Comparison of ENCODE assay signal across 27 cellular contexts in genomic region chr3:62439176-62439813, GRCh38.
"Had no signal": no experiment of that assay in that cellular context is flagged by ENCODE, and none has a peak within 500 bp of the region (broad histone marks: within the 10 kb centered on the region; RNA-seq: fewer than 3 reads in every experiment).

No MANE protein-coding gene starts in this region.

- H3K4me3 ChIP-seq: left ventricle myocardium inferior, lung, neural progenitor cell, right atrium auricular region, right lobe of liver, smooth muscle cell, tibial nerve, uterus had no signal

- H3K27ac Mint-ChIP-seq: mesothelial cell of epicardium; naive B cell; natural killer cell; nephron progenitor cell; neural progenitor cell; stimulated activated memory B cell treated with anti-CD40 and anti-IgM and Interleukin-4, amounts not matched to agents 10 μg/mL and 1 μg/mL and 100 μg/mL, for 72 hours; type B pancreatic cell had no signal

- H3K36me3 ChIP-seq: left ventricle myocardium inferior, neural progenitor cell, neutrophil, right lobe of liver, tibial nerve, uterus had no signal

- H3K9ac ChIP-seq: neural progenitor cell, parathyroid adenoma had no signal

- H3K4me3 Mint-ChIP-seq: mesothelial cell of epicardium; naive B cell; natural killer cell; nephron progenitor cell; neural progenitor cell; stimulated activated memory B cell treated with anti-CD40 and anti-IgM and Interleukin-4, amounts not matched to agents 10 μg/mL and 1 μg/mL and 100 μg/mL, for 72 hours; stimulated activated naive CD8-positive, alpha-beta T cell treated with anti-CD3 and anti-CD28 coated beads, Interleukin-15, amount 100 ng/mL, for 72 hours; type B pancreatic cell had no signal

- H3K36me3 Mint-ChIP-seq: mesothelial cell of epicardium; naive B cell; natural killer cell; stimulated activated memory B cell treated with anti-CD40 and anti-IgM and Interleukin-4, amounts not matched to agents 10 μg/mL and 1 μg/mL and 100 μg/mL, for 72 hours; type B pancreatic cell had no signal

- H3K27ac ChIP-seq: left ventricle myocardium inferior, neural progenitor cell, neutrophil, parathyroid adenoma, right atrium auricular region, right lobe of liver, tibial nerve, uterus had no signal

- H3K4me1 Mint-ChIP-seq: mesothelial cell of epicardium; naive B cell; natural killer cell; nephron progenitor cell; stimulated activated memory B cell treated with anti-CD40 and anti-IgM and Interleukin-4, amounts not matched to agents 10 μg/mL and 1 μg/mL and 100 μg/mL, for 72 hours; stimulated activated naive CD8-positive, alpha-beta T cell treated with anti-CD3 and anti-CD28 coated beads, Interleukin-15, amount 100 ng/mL, for 72 hours had no signal

- H3K79me2 ChIP-seq: parathyroid adenoma had no signal

- DNase-seq: hippocampal formation; islet precursor cell; left ventricle myocardium inferior; mesendoderm; naive B cell; natural killer cell; nephron progenitor cell; occipital lobe; right lobe of liver; stimulated activated CD4-positive, alpha-beta T cell treated with anti-CD3 and anti-CD28 coated beads, Interleukin-1b, Interleukin-23, amount 100 ng/mL, for 48 hours; stimulated activated CD4-positive, alpha-beta T cell treated with anti-CD3 and anti-CD28 coated beads, Interleukin-2, amount 100 ng/mL, for 48 hours; stimulated activated CD4-positive, alpha-beta T cell treated with anti-CD3 and anti-CD28 coated beads, Interleukin-4, amount 100 ng/mL, for 4 hours; stimulated activated CD8-positive, alpha-beta memory T cell treated with anti-CD3 and anti-CD28 coated beads, Interleukin-4, amount 100 ng/mL, for 48 hours; stimulated activated naive CD4-positive, alpha-beta T cell treated with Interleukin-2 at 50 U/mL for 16 hours; stimulated activated naive CD8-positive, alpha-beta T cell treated with anti-CD3 and anti-CD28 coated beads, Interleukin-15, amount 100 ng/mL, for 72 hours; substantia nigra; uterus had no signal

- H2AFZ ChIP-seq: neural progenitor cell, parathyroid adenoma had no signal

- H3K4me2 ChIP-seq: neural progenitor cell, smooth muscle cell had no signal

- H3K4me1 ChIP-seq: left ventricle myocardium inferior, parathyroid adenoma, right atrium auricular region, right lobe of liver, tibial nerve, uterus had no signal

- H3K27me3 ChIP-seq: neutrophil, right atrium auricular region, right lobe of liver, tibial nerve, uterus had no signal

- H3K9me3 ChIP-seq: left ventricle myocardium inferior, neutrophil, right atrium auricular region, right lobe of liver, tibial nerve, uterus had no signal

- H3K9me3 Mint-ChIP-seq: type B pancreatic cell had no signal

- ATAC-seq: natural killer cell; right lobe of liver; stimulated activated memory B cell treated with anti-CD40 and anti-IgM and Interleukin-4, amounts not matched to agents 10 μg/mL and 1 μg/mL and 100 μg/mL, for 72 hours; stimulated activated naive CD8-positive, alpha-beta T cell treated with anti-CD3 and anti-CD28 coated beads, Interleukin-15, amount 100 ng/mL, for 72 hours had no signal
